In genomic region chr2:13596233-13596632, GRCh38 we compare ENCODE assay signal across 31 cellular contexts.
"Had no signal": no experiment of that assay in that cellular context is flagged by ENCODE, and none has a peak within 500 bp of the region (broad histone marks: within the 10 kb centered on the region; RNA-seq: fewer than 3 reads in every experiment).

No MANE protein-coding gene starts in this region.

- H3K27me3 Mint-ChIP-seq: effector memory CD8-positive, alpha-beta T cell; naive B cell; natural killer cell treated with Interleukin-12 subunit alpha and Interleukin-12 subunit beta and Interleukin-15 and Interleukin-18, amount 100 ng/mL, for 72 hours; stimulated activated naive CD8-positive, alpha-beta T cell treated with anti-CD3 and anti-CD28 coated beads, Interleukin-15, amount 100 ng/mL, for 72 hours had no signal

- H3K4me1 ChIP-seq: esophagus squamous epithelium, heart right ventricle, pancreas, right lobe of liver, suprapubic skin, transverse colon, upper lobe of right lung, uterus had no signal

- H3K27ac ChIP-seq: esophagus squamous epithelium, heart right ventricle, neutrophil, pancreas, right lobe of liver, suprapubic skin, transverse colon, upper lobe of right lung, uterus had no signal

- H3K9me3 Mint-ChIP-seq: mesothelial cell of epicardium, neural crest cell had no signal

- H3K4me1 Mint-ChIP-seq: mesothelial cell of epicardium; naive B cell; neural crest cell; stimulated activated naive CD8-positive, alpha-beta T cell treated with anti-CD3 and anti-CD28 coated beads, Interleukin-15, amount 100 ng/mL, for 72 hours had no signal

- H3K36me3 Mint-ChIP-seq: mesothelial cell of epicardium, naive B cell had no signal

- H3K27ac Mint-ChIP-seq: effector memory CD8-positive, alpha-beta T cell; mesothelial cell of epicardium; naive B cell; natural killer cell treated with Interleukin-12 subunit alpha and Interleukin-12 subunit beta and Interleukin-15 and Interleukin-18, amount 100 ng/mL, for 72 hours; stimulated activated naive CD8-positive, alpha-beta T cell treated with anti-CD3 and anti-CD28 coated beads, Interleukin-15, amount 100 ng/mL, for 72 hours had no signal

- ATAC-seq: effector memory CD8-positive, alpha-beta T cell; heart right ventricle; mucosa of descending colon; natural killer cell treated with Interleukin-12 subunit alpha and Interleukin-12 subunit beta and Interleukin-15 and Interleukin-18, amount 100 ng/mL, for 72 hours; pancreas; right lobe of liver; stimulated activated naive CD8-positive, alpha-beta T cell treated with anti-CD3 and anti-CD28 coated beads, Interleukin-15, amount 100 ng/mL, for 72 hours; upper lobe of right lung had no signal

- H3K4me3 Mint-ChIP-seq: effector memory CD8-positive, alpha-beta T cell; mesothelial cell of epicardium; naive B cell; natural killer cell treated with Interleukin-12 subunit alpha and Interleukin-12 subunit beta and Interleukin-15 and Interleukin-18, amount 100 ng/mL, for 72 hours; neural crest cell; stimulated activated naive CD8-positive, alpha-beta T cell treated with anti-CD3 and anti-CD28 coated beads, Interleukin-15, amount 100 ng/mL, for 72 hours had no signal

- DNase-seq: cortex of kidney; effector memory CD8-positive, alpha-beta T cell; erythroblast; esophagus squamous epithelium; foreskin melanocyte; glutamatergic neuron; heart right ventricle; hippocampal formation; islet precursor cell; mesenchymal stem cell; mucosa of descending colon; naive B cell; pancreas; retina; right lobe of liver; stimulated activated CD4-positive, alpha-beta T cell treated with anti-CD3 and anti-CD28 coated beads, Interleukin-12 subunit alpha, Interleukin-12 subunit beta, amount 100 ng/mL, for 4 hours; stimulated activated CD4-positive, alpha-beta T cell treated with anti-CD3 and anti-CD28 coated beads, Interleukin-1b, Interleukin-23, amount 100 ng/mL, for 48 hours; stimulated activated CD4-positive, alpha-beta T cell treated with anti-CD3 and anti-CD28 coated beads, Interleukin-4, amount 100 ng/mL, for 1 hour; stimulated activated CD8-positive, alpha-beta memory T cell treated with anti-CD3 and anti-CD28 coated beads, Interleukin-4, amount 100 ng/mL, for 48 hours; stimulated activated naive CD4-positive, alpha-beta T cell; stimulated activated naive CD8-positive, alpha-beta T cell treated with anti-CD3 and anti-CD28 coated beads, Interleukin-15, amount 100 ng/mL, for 72 hours; transverse colon; upper lobe of right lung; uterus had no signal

- H3K4me3 ChIP-seq: esophagus squamous epithelium, heart right ventricle, lung, mucosa of descending colon, pancreas, right lobe of liver, smooth muscle cell, suprapubic skin, transverse colon, upper lobe of right lung, uterus had no signal

- H3K9me3 ChIP-seq: esophagus squamous epithelium, heart right ventricle, neutrophil, pancreas, right lobe of liver, suprapubic skin, transverse colon, upper lobe of right lung, uterus had no signal

- H3K27me3 ChIP-seq: esophagus squamous epithelium, heart right ventricle, neutrophil, pancreas, right lobe of liver, suprapubic skin, transverse colon, upper lobe of right lung, uterus had no signal

- H3K4me2 ChIP-seq: smooth muscle cell had no signal

- H3K36me3 ChIP-seq: esophagus squamous epithelium, heart right ventricle, neutrophil, pancreas, right lobe of liver, suprapubic skin, transverse colon, upper lobe of right lung, uterus had no signal
